In genomic region chr1:115595279-115596079, GRCh38 we compare ENCODE assay signal across 1 cellular context.
TF ChIP-seq lines count a peak whose summit lies in the region.

No MANE protein-coding gene starts in this region.

TF ChIP-seq in A549, 52 proteins besides CTCF, POLR2A, EP300 and RAD21 (continued from another document):
- TF ChIP-seq PBX3 (IDR thresholded peaks at IDR 0.05) (no peak), MAX (IDR thresholded peaks at IDR 0.05) (0 out of 2 replicates have a peak, but pooled peaks have one; percentile 16), BCL3 (IDR thresholded peaks at IDR 0.05) (no peak)
